In the genomic region with DNA sequence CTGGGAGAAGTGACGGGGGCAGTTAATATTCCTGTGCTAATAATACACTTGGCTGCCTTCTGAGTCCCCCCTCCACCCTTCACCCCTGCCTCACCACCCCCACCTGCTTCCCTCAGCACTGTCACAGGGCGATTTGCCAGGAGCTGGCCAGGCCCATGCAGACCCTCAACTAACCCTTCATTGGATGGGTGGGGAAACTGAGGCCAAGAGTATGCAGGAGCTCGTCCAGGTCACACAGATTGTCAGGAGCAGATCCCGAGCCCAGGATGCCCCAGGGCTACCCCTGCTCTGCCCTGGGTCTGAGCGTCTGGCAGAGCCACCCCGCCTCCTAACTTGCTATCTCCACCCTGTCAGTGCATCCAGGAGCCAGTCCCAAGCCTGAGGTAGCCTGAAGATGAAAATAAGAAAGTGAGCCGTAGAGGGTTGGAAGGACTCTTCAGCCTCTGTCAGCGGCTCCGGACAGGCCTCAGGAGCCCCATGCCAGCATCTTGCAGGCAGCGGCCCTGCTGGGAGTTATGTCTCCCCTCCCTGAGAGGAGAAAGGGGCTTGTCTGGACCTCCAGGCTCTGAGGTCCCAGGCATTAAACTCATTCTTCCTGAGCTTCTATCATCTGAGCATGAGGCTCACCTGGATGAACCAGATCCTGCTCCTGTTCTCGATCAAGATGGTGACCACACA, we compare ENCODE assay signal across 27 cellular contexts. TPM values are rescaled to one million over a fixed set of nuclear protein-coding genes. Genes with fewer than 3 reads are reported as not detected.
"Had no signal": no experiment of that assay in that cellular context is flagged by ENCODE, and none has a peak within 500 bp of the region (broad histone marks: within the 10 kb centered on the region; RNA-seq: fewer than 3 reads in every experiment).

No MANE protein-coding gene starts in this region.

- DNase-seq: activated naive CD4-positive, alpha-beta T cell treated with anti-CD3 and anti-CD28 coated beads, Interleukin-2, amount 10 ng/mL, durations not matched to agents 7 days and 5 days; activated T-cell treated with anti-CD3 and anti-CD28 coated beads for 4 hours; anterior cingulate cortex; effector CD4-positive, alpha-beta T cell; erythroblast; foreskin fibroblast; heart right ventricle; kidney glomerular epithelial cell; left ventricle myocardium inferior; mammary epithelial cell; midbrain; natural killer cell; stimulated activated CD4-positive, alpha-beta T cell treated with anti-CD3 and anti-CD28 coated beads, Interleukin-1b, Interleukin-23, amount 100 ng/mL, for 48 hours; stomach had no signal

- H3K9me3 ChIP-seq: body of pancreas, heart right ventricle, left ventricle myocardium inferior, prostate gland, right atrium auricular region, SJSA1, stomach had no signal

- H3K27me3 ChIP-seq: body of pancreas had no signal

- H3K4me1 ChIP-seq: prostate gland had no signal

- H3K27ac ChIP-seq: cardiac muscle cell, heart right ventricle, left ventricle myocardium inferior, prostate gland, right atrium auricular region, SJSA1, stomach had no signal

- H3K36me3 ChIP-seq: cardiac muscle cell, heart right ventricle, left ventricle myocardium inferior, prostate gland, right atrium auricular region, SJSA1, stomach had no signal

- ATAC-seq: heart right ventricle; natural killer cell; stimulated activated memory B cell treated with anti-CD40 and anti-IgM and Interleukin-4, amounts not matched to agents 10 μg/mL and 1 μg/mL and 100 μg/mL, for 72 hours; WTC11 had no signal

- H3K27ac Mint-ChIP-seq: activated naive CD4-positive, alpha-beta T cell treated with anti-CD3 and anti-CD28 coated beads, Interleukin-2, amount 10 ng/mL, durations not matched to agents 7 days and 5 days; dendritic cell treated with granulocyte-macrophage colony-stimulating factor and Interleukin-4, amounts not matched to agents 40 ng/mL and 50 ng/mL, for 4 days; natural killer cell; stimulated activated memory B cell treated with anti-CD40 and anti-IgM and Interleukin-4, amounts not matched to agents 10 μg/mL and 1 μg/mL and 100 μg/mL, for 72 hours; type B pancreatic cell; WTC11 had no signal

- H3K36me3 Mint-ChIP-seq: activated naive CD4-positive, alpha-beta T cell treated with anti-CD3 and anti-CD28 coated beads, Interleukin-2, amount 10 ng/mL, durations not matched to agents 7 days and 5 days; natural killer cell; stimulated activated memory B cell treated with anti-CD40 and anti-IgM and Interleukin-4, amounts not matched to agents 10 μg/mL and 1 μg/mL and 100 μg/mL, for 72 hours; type B pancreatic cell; WTC11 had no signal

- H3K9me3 Mint-ChIP-seq: activated naive CD4-positive, alpha-beta T cell treated with anti-CD3 and anti-CD28 coated beads, Interleukin-2, amount 10 ng/mL, durations not matched to agents 7 days and 5 days; dendritic cell treated with granulocyte-macrophage colony-stimulating factor and Interleukin-4, amounts not matched to agents 40 ng/mL and 50 ng/mL, for 4 days; natural killer cell; stimulated activated memory B cell treated with anti-CD40 and anti-IgM and Interleukin-4, amounts not matched to agents 10 μg/mL and 1 μg/mL and 100 μg/mL, for 72 hours; type B pancreatic cell had no signal

- H3K4me3 ChIP-seq: body of pancreas, cardiac muscle cell, heart right ventricle, left ventricle myocardium inferior, prostate gland, right atrium auricular region, SJSA1, stomach had no signal

- H3K4me3 Mint-ChIP-seq: activated naive CD4-positive, alpha-beta T cell treated with anti-CD3 and anti-CD28 coated beads, Interleukin-2, amount 10 ng/mL, durations not matched to agents 7 days and 5 days; dendritic cell treated with granulocyte-macrophage colony-stimulating factor and Interleukin-4, amounts not matched to agents 40 ng/mL and 50 ng/mL, for 4 days; natural killer cell; stimulated activated memory B cell treated with anti-CD40 and anti-IgM and Interleukin-4, amounts not matched to agents 10 μg/mL and 1 μg/mL and 100 μg/mL, for 72 hours; type B pancreatic cell; WTC11 had no signal

RNA-seq across cellular contexts. Expression of a gene that starts 6.2 kb away (rescaled TPM):
- total RNA-seq: fibroblast of lung, osteocyte, SJSA1, skeletal muscle tissue, temporal lobe had no signal
- polyA plus RNA-seq: fibroblast of lung had no signal
